ENCODE assay signal across 1 cellular context in genomic region chr17:55089955-55090573, GRCh38.
A peak's percentile ranks its signal among the peaks of the same experiment; 100 is the strongest.
TF ChIP-seq lines count a peak whose summit lies in the region.

No MANE protein-coding gene starts in this region.

TF ChIP-seq in IMR-90, 13 proteins besides CTCF, POLR2A, EP300 and RAD21 (continued from another document):
- no peak for TF ChIP-seq USF2 (IDR thresholded peaks at IDR 0.05; ENCODE audit: low read depth, low read length)
- no peak for TF ChIP-seq RFX5 (IDR thresholded peaks at IDR 0.05; ENCODE audit: low read depth, low read length)
- no peak for TF ChIP-seq FOS (IDR thresholded peaks at IDR 0.05; ENCODE audit: low read depth, low read length)
- TF ChIP-seq MAFK (IDR thresholded peaks at IDR 0.05; ENCODE audit: low read depth, low read length): peak; percentile 73
